In the genomic region with DNA sequence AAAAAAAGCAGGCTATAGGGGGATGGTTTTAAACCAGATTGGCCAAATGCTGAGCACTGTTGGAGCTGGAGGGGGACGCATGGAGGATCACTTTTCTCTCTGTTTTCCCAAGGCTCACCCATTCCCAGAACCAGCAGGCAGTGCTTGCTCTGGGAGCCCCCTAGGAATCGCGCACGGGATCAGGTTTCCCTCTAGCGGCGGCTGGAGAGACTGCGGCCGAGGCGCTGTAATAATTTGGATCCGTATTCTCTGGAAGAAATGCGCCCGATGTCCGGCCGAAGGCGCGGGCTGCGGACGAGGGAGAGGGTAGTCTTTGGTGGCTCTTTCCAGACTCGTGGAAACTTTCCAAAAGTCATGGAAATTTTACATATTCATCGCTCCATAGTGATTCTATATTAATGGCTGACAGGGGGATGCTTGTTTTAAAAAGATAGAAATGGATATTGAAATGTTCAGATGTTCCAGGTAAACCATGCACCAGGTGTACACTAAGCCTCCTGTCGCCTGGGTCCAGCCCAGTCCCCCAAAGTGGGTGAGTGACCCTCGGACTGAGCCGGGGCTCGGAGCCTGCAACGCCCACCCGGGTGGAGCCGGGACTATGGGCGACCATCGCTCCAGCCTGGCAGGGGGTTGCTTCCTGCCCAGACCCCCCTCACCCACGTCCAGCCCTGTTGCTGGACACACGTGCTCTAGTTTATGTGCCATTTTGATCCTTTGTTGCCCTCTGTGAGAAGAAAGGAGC, we compare ENCODE assay signal across 1 cellular context.
TF ChIP-seq lines count a peak whose summit lies in the region.

No MANE protein-coding gene starts in this region.

TF ChIP-seq in GM23338, 12 proteins besides CTCF, POLR2A, EP300 and RAD21 (continued from another document):
- TF ChIP-seq, protein P1, sequence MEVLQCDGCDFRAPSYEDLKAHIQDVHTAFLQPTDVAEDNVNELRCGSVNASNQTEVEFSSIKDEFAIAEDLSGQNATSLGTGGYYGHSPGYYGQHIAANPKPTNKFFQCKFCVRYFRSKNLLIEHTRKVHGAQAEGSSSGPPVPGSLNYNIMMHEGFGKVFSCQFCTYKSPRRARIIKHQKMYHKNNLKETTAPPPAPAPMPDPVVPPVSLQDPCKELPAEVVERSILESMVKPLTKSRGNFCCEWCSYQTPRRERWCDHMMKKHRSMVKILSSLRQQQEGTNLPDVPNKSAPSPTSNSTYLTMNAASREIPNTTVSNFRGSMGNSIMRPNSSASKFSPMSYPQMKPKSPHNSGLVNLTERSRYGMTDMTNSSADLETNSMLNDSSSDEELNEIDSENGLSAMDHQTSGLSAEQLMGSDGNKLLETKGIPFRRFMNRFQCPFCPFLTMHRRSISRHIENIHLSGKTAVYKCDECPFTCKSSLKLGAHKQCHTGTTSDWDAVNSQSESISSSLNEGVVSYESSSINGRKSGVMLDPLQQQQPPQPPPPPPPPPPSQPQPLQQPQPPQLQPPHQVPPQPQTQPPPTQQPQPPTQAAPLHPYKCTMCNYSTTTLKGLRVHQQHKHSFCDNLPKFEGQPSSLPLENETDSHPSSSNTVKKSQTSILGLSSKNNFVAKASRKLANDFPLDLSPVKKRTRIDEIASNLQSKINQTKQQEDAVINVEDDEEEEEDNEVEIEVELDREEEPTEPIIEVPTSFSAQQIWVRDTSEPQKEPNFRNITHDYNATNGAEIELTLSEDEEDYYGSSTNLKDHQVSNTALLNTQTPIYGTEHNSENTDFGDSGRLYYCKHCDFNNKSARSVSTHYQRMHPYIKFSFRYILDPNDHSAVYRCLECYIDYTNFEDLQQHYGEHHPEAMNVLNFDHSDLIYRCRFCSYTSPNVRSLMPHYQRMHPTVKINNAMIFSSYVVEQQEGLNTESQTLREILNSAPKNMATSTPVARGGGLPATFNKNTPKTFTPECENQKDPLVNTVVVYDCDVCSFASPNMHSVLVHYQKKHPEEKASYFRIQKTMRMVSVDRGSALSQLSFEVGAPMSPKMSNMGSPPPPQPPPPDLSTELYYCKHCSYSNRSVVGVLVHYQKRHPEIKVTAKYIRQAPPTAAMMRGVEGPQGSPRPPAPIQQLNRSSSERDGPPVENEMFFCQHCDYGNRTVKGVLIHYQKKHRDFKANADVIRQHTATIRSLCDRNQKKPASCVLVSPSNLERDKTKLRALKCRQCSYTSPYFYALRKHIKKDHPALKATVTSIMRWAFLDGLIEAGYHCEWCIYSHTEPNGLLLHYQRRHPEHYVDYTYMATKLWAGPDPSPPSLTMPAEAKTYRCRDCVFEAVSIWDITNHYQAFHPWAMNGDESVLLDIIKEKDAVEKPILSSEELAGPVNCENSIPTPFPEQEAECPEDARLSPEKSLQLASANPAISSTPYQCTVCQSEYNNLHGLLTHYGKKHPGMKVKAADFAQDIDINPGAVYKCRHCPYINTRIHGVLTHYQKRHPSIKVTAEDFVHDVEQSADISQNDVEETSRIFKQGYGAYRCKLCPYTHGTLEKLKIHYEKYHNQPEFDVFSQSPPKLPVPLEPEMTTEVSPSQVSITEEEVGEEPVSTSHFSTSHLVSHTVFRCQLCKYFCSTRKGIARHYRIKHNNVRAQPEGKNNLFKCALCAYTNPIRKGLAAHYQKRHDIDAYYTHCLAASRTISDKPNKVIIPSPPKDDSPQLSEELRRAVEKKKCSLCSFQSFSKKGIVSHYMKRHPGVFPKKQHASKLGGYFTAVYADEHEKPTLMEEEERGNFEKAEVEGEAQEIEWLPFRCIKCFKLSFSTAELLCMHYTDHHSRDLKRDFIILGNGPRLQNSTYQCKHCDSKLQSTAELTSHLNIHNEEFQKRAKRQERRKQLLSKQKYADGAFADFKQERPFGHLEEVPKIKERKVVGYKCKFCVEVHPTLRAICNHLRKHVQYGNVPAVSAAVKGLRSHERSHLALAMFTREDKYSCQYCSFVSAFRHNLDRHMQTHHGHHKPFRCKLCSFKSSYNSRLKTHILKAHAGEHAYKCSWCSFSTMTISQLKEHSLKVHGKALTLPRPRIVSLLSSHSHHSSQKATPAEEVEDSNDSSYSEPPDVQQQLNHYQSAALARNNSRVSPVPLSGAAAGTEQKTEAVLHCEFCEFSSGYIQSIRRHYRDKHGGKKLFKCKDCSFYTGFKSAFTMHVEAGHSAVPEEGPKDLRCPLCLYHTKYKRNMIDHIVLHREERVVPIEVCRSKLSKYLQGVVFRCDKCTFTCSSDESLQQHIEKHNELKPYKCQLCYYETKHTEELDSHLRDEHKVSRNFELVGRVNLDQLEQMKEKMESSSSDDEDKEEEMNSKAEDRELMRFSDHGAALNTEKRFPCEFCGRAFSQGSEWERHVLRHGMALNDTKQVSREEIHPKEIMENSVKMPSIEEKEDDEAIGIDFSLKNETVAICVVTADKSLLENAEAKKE (CRISPR knock-in tag; IDR thresholded peaks at IDR 0.05): no peak
- no peak for TF ChIP-seq NANOG (IDR thresholded peaks at IDR 0.05; ENCODE audit: borderline replicate concordance)
- TF ChIP-seq CREB1 (CRISPR knock-in tag; IDR thresholded peaks at IDR 0.05; ENCODE audit: low read depth): no peak
- TF ChIP-seq, protein P2, sequence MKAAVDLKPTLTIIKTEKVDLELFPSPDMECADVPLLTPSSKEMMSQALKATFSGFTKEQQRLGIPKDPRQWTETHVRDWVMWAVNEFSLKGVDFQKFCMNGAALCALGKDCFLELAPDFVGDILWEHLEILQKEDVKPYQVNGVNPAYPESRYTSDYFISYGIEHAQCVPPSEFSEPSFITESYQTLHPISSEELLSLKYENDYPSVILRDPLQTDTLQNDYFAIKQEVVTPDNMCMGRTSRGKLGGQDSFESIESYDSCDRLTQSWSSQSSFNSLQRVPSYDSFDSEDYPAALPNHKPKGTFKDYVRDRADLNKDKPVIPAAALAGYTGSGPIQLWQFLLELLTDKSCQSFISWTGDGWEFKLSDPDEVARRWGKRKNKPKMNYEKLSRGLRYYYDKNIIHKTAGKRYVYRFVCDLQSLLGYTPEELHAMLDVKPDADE (IDR thresholded peaks at IDR 0.05): no peak
- TF ChIP-seq EZH2phosphoT487 (IDR thresholded peaks at IDR 0.05; ENCODE audit: unreplicated experiment): no peak
- no peak for TF ChIP-seq ZNF114 (CRISPR knock-in tag; IDR thresholded peaks at IDR 0.05)
